In the genomic region with DNA sequence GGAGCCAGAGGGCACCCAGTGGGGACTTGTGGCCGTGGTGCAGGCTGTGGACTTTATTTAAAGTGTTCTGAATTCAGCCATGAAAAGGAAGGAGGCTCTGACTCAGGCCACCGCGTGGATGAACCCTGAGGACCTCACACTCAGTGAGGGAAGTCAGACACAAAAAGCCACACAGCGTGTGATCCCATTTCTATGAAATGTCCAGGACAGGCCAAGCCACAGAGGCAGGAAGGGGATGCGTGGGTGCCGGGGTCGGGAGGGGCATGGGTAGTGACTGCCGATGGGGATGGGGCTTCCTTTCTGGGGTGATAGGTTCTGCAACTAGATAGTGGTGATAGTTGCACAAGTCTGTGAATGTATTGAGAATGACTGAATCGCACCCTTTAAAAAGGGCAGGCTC, we compare ENCODE assay signal across 1 cellular context.
TF ChIP-seq lines count a peak whose summit lies in the region.

No MANE protein-coding gene starts in this region.

TF ChIP-seq in HepG2, 621 proteins besides CTCF, POLR2A, EP300 and RAD21:
- peak; percentile 84 for TF ChIP-seq ZNF768 (CRISPR knock-in tag; IDR thresholded peaks at IDR 0.05)
- TF ChIP-seq MTF2 (CRISPR knock-in tag; IDR thresholded peaks at IDR 0.05; ENCODE audit: borderline replicate concordance), result no peak
- no peak for TF ChIP-seq ZMYM2 (CRISPR knock-in tag; IDR thresholded peaks at IDR 0.05)
